ENCODE assay signal across 10 cellular contexts in the genomic region with DNA sequence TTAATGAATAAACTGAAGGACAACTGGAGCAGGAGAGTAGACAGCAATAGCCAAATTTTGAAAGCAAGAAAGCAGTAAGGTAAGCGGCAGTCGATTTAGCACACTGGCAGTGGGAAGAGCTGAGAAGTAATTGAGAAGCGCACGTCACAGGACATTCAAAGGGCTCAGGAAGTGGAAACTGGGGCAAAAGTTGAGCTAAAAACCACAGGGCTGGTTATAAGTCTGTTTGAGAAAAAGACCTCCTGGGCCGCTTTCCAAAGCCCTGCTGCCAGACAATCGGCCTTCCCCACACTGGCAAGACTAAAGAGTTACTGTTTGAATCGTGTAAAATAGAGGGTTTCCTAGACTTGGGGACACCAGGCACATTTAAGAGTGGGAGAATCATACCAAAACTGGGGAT.
DNase-seq lines count a peak whose midpoint lies in the region; ATAC-seq, FAIRE-seq and TF ChIP-seq lines count a peak whose summit lies in the region.
"Had no signal": no experiment of that assay in that cellular context is flagged by ENCODE, and none has a peak within 500 bp of the region (broad histone marks: within the 10 kb centered on the region; RNA-seq: fewer than 3 reads in every experiment).

No MANE protein-coding gene starts in this region.

- no peak overlapping the region for H3K27ac ChIP-seq in psoas muscle
- no peak overlapping the region for H3K27ac ChIP-seq in prostate gland
- H3K27ac ChIP-seq: thoracic aorta had no signal

- FAIRE-seq in H54 (lab: Jason Lieb, UNC): no peak

- H3K27me3 ChIP-seq in psoas muscle (ENCODE audit: insufficient read depth in 3 of 3, low read length in 2 of 3) (peaks cover 0 to 1% (median 0%) of the 10 kb centered on the region in 3 donors), prostate gland (replicated peaks; ENCODE audit: insufficient read depth) (no peaks in the 10 kb centered on the region)

- H3K4me1 Mint-ChIP-seq in natural killer cell treated with Interleukin-12 subunit alpha and Interleukin-12 subunit beta and Interleukin-15 and Interleukin-18, amount 100 ng/mL, for 72 hours (ENCODE audit: low read depth in 2 of 2): peaks cover 13 to 20% of the 10 kb centered on the region in 2 donors

- intact Hi-C loops in psoas muscle (cut with DNase I): no loop called here
- intact Hi-C loops in prostate gland (cut with DNase I): no loop called here

- WGBS in psoas muscle, 3 donors: 59 to 67% (median 61%) methylated on average over 7 of the region's 7 CpGs
- 69% methylated on average over 7 of the region's 7 CpGs for WGBS in prostate gland

- H3K36me3 ChIP-seq in psoas muscle (ENCODE audit: insufficient read depth in 1 of 2, low read depth in 1 of 2) (no peaks in the 10 kb centered on the region), prostate gland (no peaks in the 10 kb centered on the region)
- H3K36me3 ChIP-seq: thoracic aorta had no signal

- DNase-seq in Daoy (ENCODE audit: low read depth) (peak; percentile 94), RPMI7951 (ENCODE audit: low read depth) (peak; percentile 19), astrocyte of the cerebellum (ENCODE audit: low read depth) (peak; percentile 64), cortex of kidney (lab: John Stamatoyannopoulos, UW) (no peak), psoas muscle (no peak), H54 (ENCODE audit: insufficient read length, low spot score) (no peak), prostate gland (ENCODE audit: low spot score) (no peak)
- peak; percentile 67 for DNase-seq in natural killer cell treated with Interleukin-12 subunit alpha and Interleukin-12 subunit beta and Interleukin-15 and Interleukin-18, amount 100 ng/mL, for 72 hours (ENCODE audit: low spot score)
- DNase-seq: PC-3 had no signal

- no peak overlapping the region for H3K4me3 ChIP-seq in astrocyte of the cerebellum (ENCODE audit: low read depth, low read length)
- H3K4me3 ChIP-seq in psoas muscle: no peak overlapping the region
- H3K4me3 ChIP-seq in prostate gland: no peak overlapping the region
- H3K4me3 ChIP-seq: thoracic aorta had no signal

- no peaks in the 10 kb centered on the region for H3K27me3 Mint-ChIP-seq in natural killer cell treated with Interleukin-12 subunit alpha and Interleukin-12 subunit beta and Interleukin-15 and Interleukin-18, amount 100 ng/mL, for 72 hours

- TF ChIP-seq CTCF in astrocyte of the cerebellum (IDR thresholded peaks at IDR 0.05; ENCODE audit: low read depth, low read length, missing control alignments) (no peak), psoas muscle (IDR thresholded peaks at IDR 0.05) (no peak), prostate gland (IDR thresholded peaks at IDR 0.05) (no peak)

- H3K27ac Mint-ChIP-seq in natural killer cell treated with Interleukin-12 subunit alpha and Interleukin-12 subunit beta and Interleukin-15 and Interleukin-18, amount 100 ng/mL, for 72 hours: peak overlapping the region; percentile 88 to 91

- H3K9me3 Mint-ChIP-seq in natural killer cell treated with Interleukin-12 subunit alpha and Interleukin-12 subunit beta and Interleukin-15 and Interleukin-18, amount 100 ng/mL, for 72 hours: no peaks in the 10 kb centered on the region

- H3K36me3 Mint-ChIP-seq in natural killer cell treated with Interleukin-12 subunit alpha and Interleukin-12 subunit beta and Interleukin-15 and Interleukin-18, amount 100 ng/mL, for 72 hours: no peaks in the 10 kb centered on the region

- no peaks in the 10 kb centered on the region for H3K4me1 ChIP-seq in psoas muscle
- H3K4me1 ChIP-seq in prostate gland (replicated peaks): no peaks in the 10 kb centered on the region

- peak overlapping the region; percentile 75 for H3K4me3 Mint-ChIP-seq in natural killer cell treated with Interleukin-12 subunit alpha and Interleukin-12 subunit beta and Interleukin-15 and Interleukin-18, amount 100 ng/mL, for 72 hours

- peak; percentile 82 to 95 for ATAC-seq in natural killer cell treated with Interleukin-12 subunit alpha and Interleukin-12 subunit beta and Interleukin-15 and Interleukin-18, amount 100 ng/mL, for 72 hours
- ATAC-seq in psoas muscle: no peak
- ATAC-seq: PC-3 had no signal

- TF ChIP-seq POLR2A in H54 (IDR thresholded peaks at IDR 0.05; ENCODE audit: low read depth, low read length): no peak
- TF ChIP-seq POLR2A in prostate gland (IDR thresholded peaks at IDR 0.05): no peak

- in situ Hi-C loops in astrocyte of the cerebellum (cut with HindIII; ENCODE audit: low sequenced_read_pairs): no loop called here

- H3K9me3 ChIP-seq in psoas muscle: no peaks in the 10 kb centered on the region
- H3K9me3 ChIP-seq in prostate gland: no peaks in the 10 kb centered on the region
- H3K9me3 ChIP-seq: thoracic aorta had no signal

Comparison
In these comparisons a context has a peak if more than half of its experiments do, and no peak if none do; other contexts are left out.
1. DNase-seq: peak in Daoy (single experiment), RPMI7951 (single experiment), astrocyte of the cerebellum (single experiment) and natural killer cell treated with Interleukin-12 subunit alpha and Interleukin-12 subunit beta and Interleukin-15 and Interleukin-18, amount 100 ng/mL, for 72 hours (single experiment); none in cortex of kidney (single experiment), psoas muscle (0 of 2), H54 (single experiment) and prostate gland (single experiment).
2. ATAC-seq: peak in natural killer cell treated with Interleukin-12 subunit alpha and Interleukin-12 subunit beta and Interleukin-15 and Interleukin-18, amount 100 ng/mL, for 72 hours (2 of 2); none in psoas muscle (0 of 4).